ENCODE assay signal across 12 cellular contexts in genomic region chr5:141392429-141393198, GRCh38. TPM values are rescaled to one million over a fixed set of nuclear protein-coding genes. Genes with fewer than 3 reads are reported as not detected.
DNase-seq lines count a peak whose midpoint lies in the region; ATAC-seq and TF ChIP-seq lines count a peak whose summit lies in the region.
"Had no signal": no experiment of that assay in that cellular context is flagged by ENCODE, and none has a peak within 500 bp of the region (broad histone marks: within the 10 kb centered on the region; RNA-seq: fewer than 3 reads in every experiment).

TSS of gene PCDHGA8 (plus strand) at chr5:141392633. CDS start at chr5:141392814, 181 bp downstream.

- no peak for ATAC-seq in left lobe of liver

- in situ Hi-C loops in brain microvascular endothelial cell (cut with HindIII; ENCODE audit: low pct_ligation_motif_present, low sequenced_read_pairs) = no loop called here

- H3K4me2 ChIP-seq in neural progenitor cell = no peak within 1 kb of the TSS

- POLR2A ChIA-PET in HEK293 (lab: Yijun Ruan, JAX) = no interaction called here

- no peaks in the 10 kb centered on the region for H3K4me1 Mint-ChIP-seq in neural progenitor cell
- H3K4me1 Mint-ChIP-seq: activated CD4-positive, alpha-beta T cell treated with anti-CD3 and anti-CD28 coated beads, Interleukin-2, amount 10 ng/mL, durations not matched to agents 7 days and 5 days; activated naive CD4-positive, alpha-beta T cell treated with anti-CD3 and anti-CD28 coated beads, Interleukin-2, amount 10 ng/mL, durations not matched to agents 7 days and 5 days had no signal

- no peaks in the 10 kb centered on the region for H3K27me3 ChIP-seq in brain microvascular endothelial cell (replicated peaks)
- H3K27me3 ChIP-seq in neural progenitor cell = no peaks in the 10 kb centered on the region

- H3K4me1 ChIP-seq in HEK293 (ENCODE audit: control insufficient read depth, insufficient read depth, low read length) (no peaks in the 10 kb centered on the region), neural progenitor cell (no peaks in the 10 kb centered on the region)

- H3K36me3 ChIP-seq in HEK293 (ENCODE audit: control insufficient read depth in 2 of 2, insufficient read depth in 1 of 2, low read length in 2 of 2) (no peaks in the 10 kb centered on the region), brain microvascular endothelial cell (replicated peaks) (no peaks in the 10 kb centered on the region), neural progenitor cell (peaks cover 19% of the 10 kb centered on the region)

- H3K4me3 Mint-ChIP-seq in neural progenitor cell = no peak within 1 kb of the TSS
- H3K4me3 Mint-ChIP-seq: activated CD4-positive, alpha-beta T cell treated with anti-CD3 and anti-CD28 coated beads, Interleukin-2, amount 10 ng/mL, durations not matched to agents 7 days and 5 days; activated naive CD4-positive, alpha-beta T cell treated with anti-CD3 and anti-CD28 coated beads, Interleukin-2, amount 10 ng/mL, durations not matched to agents 7 days and 5 days; dendritic cell treated with granulocyte-macrophage colony-stimulating factor and Interleukin-4, amounts not matched to agents 40 ng/mL and 50 ng/mL, for 4 days had no signal

- no peaks in the 10 kb centered on the region for H3K79me2 ChIP-seq in neural progenitor cell (ENCODE audit: low read depth)

- H3K36me3 Mint-ChIP-seq in neural progenitor cell = peaks cover 9% of the 10 kb centered on the region

- H2AFZ ChIP-seq in neural progenitor cell (replicated peaks) = no peak within 1 kb of the TSS

- TF ChIP-seq CTCF in C4-2B (conservative IDR thresholded peaks at IDR 0.05) = peak; percentile 88
- no peak for TF ChIP-seq CTCF in HEK293 (tag by site-specific recombination; IDR thresholded peaks at IDR 0.05)
- peak; percentile 21 for TF ChIP-seq CTCF in brain microvascular endothelial cell (IDR thresholded peaks at IDR 0.05; ENCODE audit: low read depth, low read length, missing control alignments)
- no peak for TF ChIP-seq CTCF in neural progenitor cell (IDR thresholded peaks at IDR 0.05)

- H3F3A ChIP-seq in neural progenitor cell (ENCODE audit: low read depth) = peaks cover 7% of the 10 kb centered on the region

- no peak within 1 kb of the TSS for H3K27ac Mint-ChIP-seq in neural progenitor cell
- H3K27ac Mint-ChIP-seq: activated CD4-positive, alpha-beta T cell treated with anti-CD3 and anti-CD28 coated beads, Interleukin-2, amount 10 ng/mL, durations not matched to agents 7 days and 5 days; activated naive CD4-positive, alpha-beta T cell treated with anti-CD3 and anti-CD28 coated beads, Interleukin-2, amount 10 ng/mL, durations not matched to agents 7 days and 5 days; dendritic cell treated with granulocyte-macrophage colony-stimulating factor and Interleukin-4, amounts not matched to agents 40 ng/mL and 50 ng/mL, for 4 days had no signal

- no peaks in the 10 kb centered on the region for H4K20me1 ChIP-seq in neural progenitor cell (ENCODE audit: low read depth)

- H3K9me3 Mint-ChIP-seq in neural progenitor cell = peaks cover 56% of the 10 kb centered on the region

- H3K27ac ChIP-seq in C4-2B (no peak within 1 kb of the TSS), HEK293 (ENCODE audit: extremely low read depth, low read depth, low read length) (no peak within 1 kb of the TSS), brain microvascular endothelial cell (no peak within 1 kb of the TSS), neural progenitor cell (no peak within 1 kb of the TSS)

- peaks cover 2% of the 10 kb centered on the region for H3K27me3 Mint-ChIP-seq in neural progenitor cell (ENCODE audit: insufficient read depth, low read depth)

- CTCF ChIA-PET in HEK293 (lab: Yijun Ruan, JAX) = interaction anchor here (0.6 to 4.2 kb wide), 18 partner anchors 9 to 483 kb away, joined by 3 to 25 read pairs (median 4); partner anchors contain the start of genes PCDHB11, PCDHGA11, PCDHGA4 and PCDHGA5

- no peak within 1 kb of the TSS for H3K9ac ChIP-seq in neural progenitor cell

- H3K9me3 ChIP-seq in HEK293 (ENCODE audit: control insufficient read depth, insufficient read depth, low read depth, low read length) (no peaks in the 10 kb centered on the region), neural progenitor cell (ENCODE audit: low read depth) (peaks cover 57% of the 10 kb centered on the region)

- H3K4me3 ChIP-seq in HEK293 (ENCODE audit: low read depth, low read length) (no peak within 1 kb of the TSS), brain microvascular endothelial cell (ENCODE audit: low read depth, low read length) (no peak within 1 kb of the TSS), neural progenitor cell (peak within 1 kb of the TSS; percentile 3)

- no peak for DNase-seq in brain microvascular endothelial cell
- DNase-seq in neural progenitor cell (ENCODE audit: low spot score) = no peak
- DNase-seq in left lobe of liver (ENCODE audit: low spot score) = no peak
- no peak for DNase-seq in NCI-H2029 treated with DMSO at 0.1 percent for 48 hours (lab: John Stamatoyannopoulos, UW)
- DNase-seq in activated CD4-positive, CD25-positive, alpha-beta regulatory T cell treated with anti-CD3 and anti-CD28 coated beads, Interleukin-2, amount 50 U/mL, for 72 hours = no peak
- DNase-seq: activated CD4-positive, alpha-beta T cell treated with anti-CD3 and anti-CD28 coated beads, Interleukin-2, amount 10 ng/mL, durations not matched to agents 7 days and 5 days; activated naive CD4-positive, alpha-beta T cell treated with anti-CD3 and anti-CD28 coated beads, Interleukin-2, amount 10 ng/mL, durations not matched to agents 7 days and 5 days; NCI-H1417; NCI-H82 had no signal

TF ChIP-seq in HEK293, 187 proteins besides CTCF, POLR2A, EP300 and RAD21:
- TF ChIP-seq SP3 (tag by site-specific recombination; IDR thresholded peaks at IDR 0.05) (no peak), ZSCAN23 (tag by site-specific recombination; IDR thresholded peaks at IDR 0.05) (no peak), ZNF654 (tag by site-specific recombination; IDR thresholded peaks at IDR 0.05; ENCODE audit: low read depth) (peak; percentile 21; the same call in 1 of the 2 replicates), ZIC2 (tag by site-specific recombination; IDR thresholded peaks at IDR 0.05) (no peak), ZNF558 (tag by site-specific recombination; IDR thresholded peaks at IDR 0.05) (no peak)

RNA-seq across cellular contexts. Expression of gene PCDHGA8, which starts in this region (rescaled TPM):
- total RNA-seq in neural progenitor cell (ENCODE audit: low replicate concordance) = 2.3 and 3.3 TPM in 2 replicates
- total RNA-seq in left lobe of liver = 0.35 TPM
- total RNA-seq: activated CD4-positive, alpha-beta T cell treated with anti-CD3 and anti-CD28 coated beads, Interleukin-2, amount 10 ng/mL, durations not matched to agents 7 days and 5 days had no signal

Comparison
In these comparisons a context has a peak if more than half of its experiments do, and no peak if none do; other contexts are left out.
1. CTCF ChIP-seq: peak in C4-2B (single experiment) and brain microvascular endothelial cell (single experiment); none in HEK293 (single experiment) and neural progenitor cell (single experiment).